ENCODE assay signal across 11 cellular contexts in the genomic region with DNA sequence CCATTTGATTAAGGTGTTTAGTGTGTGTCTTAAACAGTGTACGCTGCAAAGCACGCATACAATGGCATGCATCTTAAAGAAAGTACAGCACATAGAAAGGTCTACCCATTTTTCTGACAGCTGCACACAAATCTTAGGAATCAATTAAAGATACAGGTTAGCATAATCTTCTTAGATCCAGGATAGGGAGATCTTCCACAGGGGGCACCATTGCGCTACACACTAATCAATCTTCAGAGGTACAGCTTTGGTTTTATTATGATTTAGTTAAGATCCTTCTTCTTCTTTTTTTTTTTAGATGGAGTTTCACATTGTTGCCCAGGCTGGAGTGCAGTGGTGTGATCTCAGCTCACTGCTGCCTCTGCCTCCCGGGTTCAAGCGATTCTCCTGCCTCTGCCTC.
DNase-seq lines count a peak whose midpoint lies in the region; ATAC-seq and TF ChIP-seq lines count a peak whose summit lies in the region.
"Had no signal": no experiment of that assay in that cellular context is flagged by ENCODE, and none has a peak within 500 bp of the region (broad histone marks: within the 10 kb centered on the region; RNA-seq: fewer than 3 reads in every experiment).

No MANE protein-coding gene starts in this region.

- H3K36me3 ChIP-seq in DND-41 (ENCODE audit: insufficient read depth, low read length) (no peaks in the 10 kb centered on the region), RWPE2 (ENCODE audit: low read depth) (no peaks in the 10 kb centered on the region)
- H3K36me3 ChIP-seq: neutrophil had no signal

- H3K4me3 ChIP-seq in DND-41 (ENCODE audit: low read depth in 1 of 2, low read length in 2 of 2) (no peak overlapping the region), RWPE2 (ENCODE audit: severe bottlenecking) (no peak overlapping the region)

- H3K9me3 Mint-ChIP-seq in nephron progenitor cell, result no peaks in the 10 kb centered on the region
- H3K9me3 Mint-ChIP-seq: activated T-cell treated with anti-CD3 and anti-CD28 coated beads, Interleukin-2, amount 50 U/mL, for 24 hours had no signal

- H3K4me1 ChIP-seq in DND-41 (ENCODE audit: insufficient read depth, low read length) (no peaks in the 10 kb centered on the region), RWPE2 (ENCODE audit: insufficient read depth, poor library complexity, severe bottlenecking) (no peaks in the 10 kb centered on the region)

- DNase-seq in DND-41, result peak; percentile 26
- DNase-seq in HT-29 (ENCODE audit: low spot score), result peak; percentile 53
- DNase-seq in RWPE2 (ENCODE audit: low spot score), result no peak
- peak; percentile 34 for DNase-seq in iris pigment epithelial cell (ENCODE audit: low read depth)
- DNase-seq in NCI-H345 treated with DMSO at 0.1 percent for 48 hours (lab: John Stamatoyannopoulos, UW; ENCODE audit: unreplicated experiment), result no peak
- DNase-seq in effector CD8-positive, alpha-beta T cell (lab: John Stamatoyannopoulos, UW), result no peak
- DNase-seq in SHP77 (lab: John Stamatoyannopoulos, UW), result no peak
- no peak for DNase-seq in nephron progenitor cell
- DNase-seq: activated T-cell treated with anti-CD3 and anti-CD28 coated beads, Interleukin-2, amount 50 U/mL, for 24 hours had no signal

- no peak overlapping the region for H3K9ac ChIP-seq in DND-41 (ENCODE audit: low read depth, low read length)

- no peak overlapping the region for H3K4me2 ChIP-seq in DND-41 (ENCODE audit: insufficient read depth, low read length)

- ATAC-seq in DND-41 (ENCODE audit: insufficient read depth, low read depth) (no peak), RWPE2 (ENCODE audit: low read depth) (no peak)

- no peak overlapping the region for H2AFZ ChIP-seq in DND-41 (ENCODE audit: low read depth, low read length)

- no peak overlapping the region for H3K27ac Mint-ChIP-seq in nephron progenitor cell
- H3K27ac Mint-ChIP-seq: activated T-cell treated with anti-CD3 and anti-CD28 coated beads, Interleukin-2, amount 50 U/mL, for 24 hours had no signal

- H3K9me3 ChIP-seq in DND-41 (ENCODE audit: insufficient read depth, low read length, severe bottlenecking) (no peaks in the 10 kb centered on the region), RWPE2 (ENCODE audit: severe bottlenecking) (no peaks in the 10 kb centered on the region)
- H3K9me3 ChIP-seq: neutrophil had no signal

- TF ChIP-seq CTCF in DND-41 (IDR thresholded peaks at IDR 0.05; ENCODE audit: borderline replicate concordance, extremely low read depth, low read length, poor library complexity, severe bottlenecking), result peak; percentile 45
- TF ChIP-seq CTCF in RWPE2 (IDR thresholded peaks at IDR 0.05; ENCODE audit: poor library complexity, severe bottlenecking), result peak; percentile 56
- TF ChIP-seq CTCF in nephron progenitor cell (IDR thresholded peaks at IDR 0.05), result no peak

- H3K27me3 ChIP-seq in DND-41 (ENCODE audit: insufficient read depth, low read length, poor library complexity), result no peaks in the 10 kb centered on the region
- H3K27me3 ChIP-seq in RWPE2 (ENCODE audit: insufficient read depth, poor library complexity, severe bottlenecking), result no peaks in the 10 kb centered on the region
- H3K27me3 ChIP-seq: neutrophil had no signal

- H3K27ac ChIP-seq in DND-41 (ENCODE audit: low read length) (no peak overlapping the region), RWPE2 (ENCODE audit: poor library complexity, severe bottlenecking) (no peak overlapping the region)
- H3K27ac ChIP-seq: epithelial cell of prostate, neutrophil had no signal

- H3K27me3 Mint-ChIP-seq in nephron progenitor cell (ENCODE audit: low read depth, poor library complexity), result no peaks in the 10 kb centered on the region
- H3K27me3 Mint-ChIP-seq: activated T-cell treated with anti-CD3 and anti-CD28 coated beads, Interleukin-2, amount 50 U/mL, for 24 hours had no signal

- H4K20me1 ChIP-seq in DND-41 (ENCODE audit: insufficient read depth, low read length), result no peaks in the 10 kb centered on the region

- H3K36me3 Mint-ChIP-seq in nephron progenitor cell (ENCODE audit: low read depth), result no peaks in the 10 kb centered on the region

- no peaks in the 10 kb centered on the region for H3K4me1 Mint-ChIP-seq in nephron progenitor cell

- no peak overlapping the region for H3K4me3 Mint-ChIP-seq in nephron progenitor cell
- H3K4me3 Mint-ChIP-seq: activated T-cell treated with anti-CD3 and anti-CD28 coated beads, Interleukin-2, amount 50 U/mL, for 24 hours had no signal

- no peaks in the 10 kb centered on the region for H3K79me2 ChIP-seq in DND-41 (ENCODE audit: insufficient read depth, low read length)

Comparison
In these comparisons a context has a peak if more than half of its experiments do, and no peak if none do; other contexts are left out.
1. DNase-seq: peak in DND-41 (single experiment), HT-29 (single experiment) and iris pigment epithelial cell (single experiment); none in RWPE2 (single experiment), NCI-H345 treated with DMSO at 0.1 percent for 48 hours (single experiment), effector CD8-positive, alpha-beta T cell (single experiment), SHP77 (0 of 2) and nephron progenitor cell (single experiment).